In the genomic region with DNA sequence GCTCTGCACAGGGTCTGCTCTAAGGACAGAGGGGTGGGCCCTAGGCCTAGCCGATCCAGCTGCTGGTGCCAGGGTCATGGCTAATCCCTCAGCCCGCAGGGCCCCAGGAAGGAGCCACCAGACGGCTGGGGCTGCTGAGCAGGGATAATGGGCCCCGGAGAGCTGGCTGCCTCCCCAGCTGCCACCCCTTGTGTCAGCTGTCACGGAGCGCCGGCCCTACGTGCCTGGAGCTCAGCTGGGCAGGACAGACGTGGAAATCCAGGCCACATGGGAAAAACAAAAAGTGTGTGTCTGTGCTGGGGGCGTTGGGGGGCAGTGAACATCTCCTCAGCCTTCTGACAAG, we compare ENCODE assay signal across 12 cellular contexts. TPM values are rescaled to one million over a fixed set of nuclear protein-coding genes. Genes with fewer than 3 reads are reported as not detected.
A peak's percentile ranks its signal among the peaks of the same experiment; 100 is the strongest.
DNase-seq lines count a peak whose midpoint lies in the region; ATAC-seq and TF ChIP-seq lines count a peak whose summit lies in the region.
"Had no signal": no experiment of that assay in that cellular context is flagged by ENCODE, and none has a peak within 500 bp of the region (broad histone marks: within the 10 kb centered on the region; RNA-seq: fewer than 3 reads in every experiment).

No MANE protein-coding gene starts in this region.

- H3K9me3 ChIP-seq in left ventricle myocardium inferior (replicated peaks): no peaks in the 10 kb centered on the region
- H3K9me3 ChIP-seq: right lobe of liver, thoracic aorta had no signal

- TF ChIP-seq CTCF in left ventricle myocardium inferior (IDR thresholded peaks at IDR 0.05; ENCODE audit: borderline replicate concordance): no peak

- no peak for ATAC-seq in GM19351 (IDR thresholded peaks at IDR 0.05; ENCODE audit: unreplicated experiment)
- ATAC-seq: right lobe of liver had no signal

- peaks cover 48% of the 10 kb centered on the region for H3K36me3 ChIP-seq in left ventricle myocardium inferior

- H3K27ac ChIP-seq in left ventricle myocardium inferior (replicated peaks): peak overlapping the region; percentile 83
- H3K27ac ChIP-seq: right lobe of liver, thoracic aorta had no signal

- intact Hi-C loops in left ventricle myocardium inferior (cut with micrococcal nuclease): no loop called here

- peaks cover 64% of the 10 kb centered on the region for H3K4me1 ChIP-seq in left ventricle myocardium inferior

- H3K4me3 ChIP-seq in left ventricle myocardium inferior: no peak overlapping the region
- no peak overlapping the region for H3K4me3 ChIP-seq in skeletal muscle cell (ENCODE audit: low read depth, low read length)
- H3K4me3 ChIP-seq: right lobe of liver, thoracic aorta had no signal

- DNase-seq in NCI-H146 treated with DMSO at 0.1 percent for 48 hours (lab: John Stamatoyannopoulos, UW; ENCODE audit: unreplicated experiment) (peak; percentile 11), SHP77 treated with DMSO at 0.1 percent for 48 hours (lab: John Stamatoyannopoulos, UW) (peak; percentile 40), left ventricle myocardium inferior (peak; percentile 41), skeletal muscle cell (ENCODE audit: low read depth) (peak; percentile 25), NCI-H1048 (lab: John Stamatoyannopoulos, UW) (no peak)
- no peak for DNase-seq in activated CD8-positive, alpha-beta memory T cell treated with anti-CD3 and anti-CD28 coated beads, Interleukin-2, amount 50 U/mL, for 4 hours
- DNase-seq: activated CD4-positive, alpha-beta T cell treated with anti-CD3 and anti-CD28 coated beads, Interleukin-2, amount 10 ng/mL, durations not matched to agents 7 days and 5 days; central memory CD4-positive, alpha-beta T cell had no signal

- no peaks in the 10 kb centered on the region for H3K27me3 ChIP-seq in left ventricle myocardium inferior (ENCODE audit: low read depth)
- H3K27me3 ChIP-seq: right lobe of liver had no signal

RNA-seq across cellular contexts. Expression of gene CHGA, which starts 36.2 kb away (rescaled TPM):
- total RNA-seq in left ventricle myocardium inferior: not detected
- total RNA-seq: activated CD4-positive, alpha-beta T cell treated with anti-CD3 and anti-CD28 coated beads, Interleukin-2, amount 10 ng/mL, durations not matched to agents 7 days and 5 days; epithelial cell of proximal tubule; thoracic aorta had no signal

Comparison
In these comparisons a context has a peak if more than half of its experiments do, and no peak if none do; other contexts are left out.
1. DNase-seq: peak in NCI-H146 treated with DMSO at 0.1 percent for 48 hours (single experiment), SHP77 treated with DMSO at 0.1 percent for 48 hours (single experiment), left ventricle myocardium inferior (single experiment) and skeletal muscle cell (single experiment); none in NCI-H1048 (single experiment) and activated CD8-positive, alpha-beta memory T cell treated with anti-CD3 and anti-CD28 coated beads, Interleukin-2, amount 50 U/mL, for 4 hours (single experiment).